ENCODE assay signal across 17 cellular contexts in the genomic region with DNA sequence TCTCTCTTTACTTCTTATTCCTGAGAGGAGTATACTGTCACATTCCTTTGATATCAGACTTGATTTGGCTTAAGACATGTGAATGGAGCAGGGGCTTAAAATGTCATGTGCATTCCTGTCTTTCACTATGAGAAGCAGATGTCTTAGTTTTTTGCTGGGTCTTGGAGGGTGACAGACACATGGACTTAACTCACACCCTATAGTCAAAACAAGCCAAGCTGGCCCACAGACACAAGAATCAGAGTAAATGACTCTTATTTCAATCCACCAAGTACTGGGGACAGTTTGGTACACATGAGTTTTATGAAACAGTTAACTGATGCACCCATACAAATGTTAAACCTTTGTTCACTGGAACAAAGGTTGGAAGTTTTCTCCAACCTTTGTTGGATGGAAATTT.
"Had no signal": no experiment of that assay in that cellular context is flagged by ENCODE, and none has a peak within 500 bp of the region (broad histone marks: within the 10 kb centered on the region; RNA-seq: fewer than 3 reads in every experiment).

No MANE protein-coding gene starts in this region.

- H3K27me3 Mint-ChIP-seq: activated naive CD8-positive, alpha-beta T cell; effector memory CD8-positive, alpha-beta T cell; stimulated activated naive CD8-positive, alpha-beta T cell treated with anti-CD3 and anti-CD28 coated beads, Interleukin-15, Interleukin-2, amounts not matched to agents 100 ng/mL and 50 ng/mL, for 24 hours had no signal

- H3K9me3 ChIP-seq: mucosa of descending colon, suprapubic skin, vagina had no signal

- H3K4me3 Mint-ChIP-seq: activated naive CD8-positive, alpha-beta T cell; effector memory CD8-positive, alpha-beta T cell; immature natural killer cell; naive B cell; neural progenitor cell; stimulated activated naive CD8-positive, alpha-beta T cell treated with anti-CD3 and anti-CD28 coated beads, Interleukin-15, Interleukin-2, amounts not matched to agents 100 ng/mL and 50 ng/mL, for 24 hours had no signal

- ATAC-seq: effector memory CD8-positive, alpha-beta T cell; mucosa of descending colon; psoas muscle; right cardiac atrium had no signal

- H3K36me3 Mint-ChIP-seq: naive B cell, neural progenitor cell had no signal

- H3K36me3 ChIP-seq: left ventricle myocardium inferior, neural progenitor cell, suprapubic skin, vagina had no signal

- H3K27ac Mint-ChIP-seq: effector memory CD8-positive, alpha-beta T cell; neural progenitor cell; stimulated activated naive CD8-positive, alpha-beta T cell treated with anti-CD3 and anti-CD28 coated beads, Interleukin-15, Interleukin-2, amounts not matched to agents 100 ng/mL and 50 ng/mL, for 24 hours had no signal

- H3K4me1 ChIP-seq: psoas muscle, suprapubic skin, vagina had no signal

- H3K4me1 Mint-ChIP-seq: immature natural killer cell, neural progenitor cell had no signal

- H3K9me3 Mint-ChIP-seq: neural progenitor cell had no signal

- DNase-seq: amygdala; dermis blood vessel endothelial cell; effector memory CD8-positive, alpha-beta T cell; immature natural killer cell; kidney glomerular epithelial cell; left ventricle myocardium inferior; mucosa of descending colon; naive B cell; psoas muscle; right cardiac atrium; trophoblast cell had no signal

- H3K27ac ChIP-seq: left ventricle myocardium inferior, neural progenitor cell, psoas muscle, skin epidermis, suprapubic skin, vagina had no signal

- H3K4me3 ChIP-seq: left ventricle myocardium inferior, mucosa of descending colon, neural progenitor cell, psoas muscle, skin epidermis, suprapubic skin, vagina had no signal

- H3K27me3 ChIP-seq: neural progenitor cell, suprapubic skin, vagina had no signal
